Comparison of ENCODE assay signal across 9 cellular contexts in genomic region chr16:53773150-53773846, GRCh38.
DNase-seq lines count a peak whose midpoint lies in the region; ATAC-seq and TF ChIP-seq lines count a peak whose summit lies in the region.
"Had no signal": no experiment of that assay in that cellular context is flagged by ENCODE, and none has a peak within 500 bp of the region (broad histone marks: within the 10 kb centered on the region; RNA-seq: fewer than 3 reads in every experiment).

No MANE protein-coding gene starts in this region.

- DNase-seq in GM19238 (ENCODE audit: insufficient read length, low spot score) (peak; percentile 5), MV-4-11 (lab: John Stamatoyannopoulos, UW) (peak; percentile 62), SJSA1 (ENCODE audit: low read depth in 1 of 2, low spot score in 2 of 2) (peak; percentile 50 to 62), fibroblast of villous mesenchyme (ENCODE audit: low read depth) (peak; percentile 89), osteocyte (ENCODE audit: extremely low spot score, unreplicated experiment) (no peak), activated gamma-delta T cell (lab: John Stamatoyannopoulos, UW) (no peak)

- TF ChIP-seq CTCF in C4-2B (conservative IDR thresholded peaks at IDR 0.05): peak; percentile 84
- peak; percentile 74 for TF ChIP-seq CTCF in fibroblast of villous mesenchyme (IDR thresholded peaks at IDR 0.05; ENCODE audit: insufficient read depth, low read depth, low read length)
- TF ChIP-seq CTCF in osteocyte (IDR thresholded peaks at IDR 0.05): peak; percentile 83

- no peaks in the 10 kb centered on the region for H3K36me3 Mint-ChIP-seq in osteocyte (ENCODE audit: unreplicated experiment)
- H3K36me3 Mint-ChIP-seq: IgD-negative memory B cell had no signal

- peaks cover 52% of the 10 kb centered on the region for H3K4me1 ChIP-seq in SJSA1 (replicated peaks)

- H3K27me3 Mint-ChIP-seq in osteocyte (ENCODE audit: unreplicated experiment): no peaks in the 10 kb centered on the region
- H3K27me3 Mint-ChIP-seq: IgD-negative memory B cell had no signal

- peaks cover 6% of the 10 kb centered on the region for H3K4me1 Mint-ChIP-seq in osteocyte (ENCODE audit: unreplicated experiment)

- no peak overlapping the region for H3K27ac Mint-ChIP-seq in osteocyte (ENCODE audit: unreplicated experiment)
- H3K27ac Mint-ChIP-seq: IgD-negative memory B cell had no signal

- H3K27ac ChIP-seq in C4-2B (no peak overlapping the region), SJSA1 (no peak overlapping the region)

- no peaks in the 10 kb centered on the region for H3K36me3 ChIP-seq in SJSA1

- no peaks in the 10 kb centered on the region for H3K9me3 Mint-ChIP-seq in osteocyte (ENCODE audit: unreplicated experiment)

- H3K4me3 Mint-ChIP-seq in osteocyte (ENCODE audit: unreplicated experiment): no peak overlapping the region
- H3K4me3 Mint-ChIP-seq: IgD-negative memory B cell had no signal

- H3K9me3 ChIP-seq in SJSA1 (replicated peaks): no peaks in the 10 kb centered on the region

- H3K4me3 ChIP-seq in SJSA1: no peak overlapping the region
- no peak overlapping the region for H3K4me3 ChIP-seq in fibroblast of villous mesenchyme (ENCODE audit: low read depth, low read length)

- H3K27me3 ChIP-seq in SJSA1 (replicated peaks): no peaks in the 10 kb centered on the region

- no peak for ATAC-seq in HG02973 (IDR thresholded peaks at IDR 0.05; ENCODE audit: unreplicated experiment)

Comparison
In these comparisons a context has a peak if more than half of its experiments do, and no peak if none do; other contexts are left out.
1. DNase-seq: peak in GM19238 (single experiment), MV-4-11 (single experiment), SJSA1 (2 of 2) and fibroblast of villous mesenchyme (single experiment); none in osteocyte (single experiment) and activated gamma-delta T cell (single experiment).
2. Peak in every context shown above with its lines, with median percentiles within 50 percentile points of each other: CTCF ChIP-seq.